11 cellular contexts compared by ENCODE assay signal in the genomic region with DNA sequence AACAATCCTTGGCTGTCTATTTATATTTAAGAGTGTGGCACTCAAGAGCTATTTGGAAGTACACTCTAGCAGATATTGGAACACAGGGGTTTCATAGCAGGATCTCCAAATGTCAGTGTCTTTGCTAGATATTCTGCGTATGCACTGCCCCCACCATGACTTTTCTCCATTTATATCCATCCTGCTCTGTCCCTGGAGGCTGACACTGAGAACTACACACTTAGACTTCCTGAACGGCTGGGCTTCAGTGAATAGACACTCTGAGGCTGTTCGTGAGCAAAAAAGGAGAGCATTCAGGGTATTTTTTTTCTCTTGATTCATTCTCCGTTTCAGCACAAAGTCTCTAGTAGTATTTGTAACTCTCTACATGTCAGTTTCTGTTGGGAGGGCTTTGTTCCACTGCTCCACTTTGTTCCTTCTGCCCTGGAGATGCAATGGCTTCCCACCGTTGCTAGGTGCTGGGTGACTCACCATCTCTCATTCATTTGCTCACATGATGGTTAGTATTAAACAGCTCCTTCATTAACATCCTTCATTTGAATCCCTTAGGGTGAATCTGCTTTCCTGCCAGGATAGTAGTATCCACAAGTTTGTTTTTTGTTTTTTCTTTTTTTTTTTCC.
DNase-seq lines count a peak whose midpoint lies in the region; ATAC-seq, FAIRE-seq and TF ChIP-seq lines count a peak whose summit lies in the region.
"Had no signal": no experiment of that assay in that cellular context is flagged by ENCODE, and none has a peak within 500 bp of the region (broad histone marks: within the 10 kb centered on the region; RNA-seq: fewer than 3 reads in every experiment).

No MANE protein-coding gene starts in this region.

- 76 to 86% methylated on average over 2 to 4 of the region's 5 CpGs for WGBS in mesodermal cell (ENCODE audit: insufficient coverage in 2 of 2), 2 experiments
- WGBS in small intestine, 3 donors: 68 to 84% (median 73%) methylated on average over 5 of the region's 5 CpGs

- H3K4me1 ChIP-seq in mesodermal cell (ENCODE audit: control insufficient read depth, insufficient read depth, low read length, poor library complexity, severe bottlenecking): no peaks in the 10 kb centered on the region
- no peaks in the 10 kb centered on the region for H3K4me1 ChIP-seq in small intestine (ENCODE audit: control insufficient read depth in 2 of 2, insufficient read depth in 1 of 2, low read depth in 1 of 2, low read length in 1 of 2)

- H3K4me3 ChIP-seq in astrocyte of the cerebellum (ENCODE audit: low read depth, low read length): no peak overlapping the region
- no peak overlapping the region for H3K4me3 ChIP-seq in mesodermal cell (ENCODE audit: extremely low read depth, insufficient read depth, low read length, poor library complexity, severe bottlenecking)
- H3K4me3 ChIP-seq in small intestine (ENCODE audit: low read depth in 1 of 2, low read length in 2 of 2): no peak overlapping the region

- no peaks in the 10 kb centered on the region for H3K9me3 ChIP-seq in mesodermal cell (ENCODE audit: control insufficient read depth, low read length)
- no peaks in the 10 kb centered on the region for H3K9me3 ChIP-seq in small intestine (ENCODE audit: control insufficient read depth, low read depth)

- in situ Hi-C loops in astrocyte of the cerebellum (cut with HindIII; ENCODE audit: low sequenced_read_pairs): no loop called here

- DNase-seq in astrocyte of the cerebellum (ENCODE audit: low read depth) (peak; percentile 8), small intestine (no peak), SW 1271 (lab: John Stamatoyannopoulos, UW) (no peak)
- no peak for DNase-seq in naive thymus-derived CD8-positive, alpha-beta T cell
- DNase-seq: kidney, right cardiac atrium had no signal

- H3K4me1 Mint-ChIP-seq in naive thymus-derived CD8-positive, alpha-beta T cell: no peaks in the 10 kb centered on the region

- TF ChIP-seq CTCF in GM12873 (IDR thresholded peaks at IDR 0.05; ENCODE audit: insufficient read depth, low read depth, low read length, missing control alignments) (peak; percentile 16), astrocyte of the cerebellum (IDR thresholded peaks at IDR 0.05; ENCODE audit: low read depth, low read length, missing control alignments) (peak; percentile 46)

- no peak overlapping the region for H3K4me3 Mint-ChIP-seq in naive thymus-derived CD8-positive, alpha-beta T cell
- H3K4me3 Mint-ChIP-seq: dendritic cell treated with granulocyte-macrophage colony-stimulating factor and Interleukin-4, amounts not matched to agents 40 ng/mL and 50 ng/mL, for 4 days had no signal

- H3K36me3 Mint-ChIP-seq in naive thymus-derived CD8-positive, alpha-beta T cell: no peaks in the 10 kb centered on the region

- no peak overlapping the region for H3K27ac Mint-ChIP-seq in naive thymus-derived CD8-positive, alpha-beta T cell
- H3K27ac Mint-ChIP-seq: dendritic cell treated with granulocyte-macrophage colony-stimulating factor and Interleukin-4, amounts not matched to agents 40 ng/mL and 50 ng/mL, for 4 days had no signal

- no peaks in the 10 kb centered on the region for H3K36me3 ChIP-seq in mesodermal cell (ENCODE audit: control insufficient read depth, insufficient read depth, low read length)
- no peaks in the 10 kb centered on the region for H3K36me3 ChIP-seq in small intestine (ENCODE audit: control insufficient read depth in 2 of 2, insufficient read depth in 2 of 2, low read length in 2 of 2)

- no peaks in the 10 kb centered on the region for H3K27me3 ChIP-seq in small intestine (ENCODE audit: control insufficient read depth in 2 of 2, insufficient read depth in 2 of 2, low read length in 2 of 2)

- ATAC-seq in HG03520 (IDR thresholded peaks at IDR 0.05; ENCODE audit: unreplicated experiment): peak; percentile 53
- no peak for ATAC-seq in naive thymus-derived CD8-positive, alpha-beta T cell
- no peak for ATAC-seq in GM21367 (IDR thresholded peaks at IDR 0.05; ENCODE audit: unreplicated experiment)
- ATAC-seq: right cardiac atrium had no signal

- H3K27ac ChIP-seq in mesodermal cell (ENCODE audit: low read depth, low read length, severe bottlenecking) (peak overlapping the region; percentile 31), small intestine (ENCODE audit: low read depth in 1 of 2, low read length in 1 of 2) (no peak overlapping the region)

- H3K9me3 Mint-ChIP-seq in naive thymus-derived CD8-positive, alpha-beta T cell: peaks cover 0 to 4% (median 0%) of the 10 kb centered on the region in 9 donors
- H3K9me3 Mint-ChIP-seq: dendritic cell treated with granulocyte-macrophage colony-stimulating factor and Interleukin-4, amounts not matched to agents 40 ng/mL and 50 ng/mL, for 4 days had no signal

- FAIRE-seq in small intestine (lab: Jason Lieb, UNC): no peak

- POLR2A ChIA-PET in naive thymus-derived CD8-positive, alpha-beta T cell (lab: Charles Lee): no interaction called here

- peaks cover 0 to 5% (median 0%) of the 10 kb centered on the region in 5 donors for H3K27me3 Mint-ChIP-seq in naive thymus-derived CD8-positive, alpha-beta T cell
- H3K27me3 Mint-ChIP-seq: dendritic cell treated with granulocyte-macrophage colony-stimulating factor and Interleukin-4, amounts not matched to agents 40 ng/mL and 50 ng/mL, for 4 days had no signal
